ENCODE assay signal across 8 cellular contexts in genomic region chr10:110893559-110894179, GRCh38. TPM values are rescaled to one million over a fixed set of nuclear protein-coding genes. Genes with fewer than 3 reads are reported as not detected.
A peak's percentile ranks its signal among the peaks of the same experiment; 100 is the strongest.
DNase-seq lines count a peak whose midpoint lies in the region; ATAC-seq and TF ChIP-seq lines count a peak whose summit lies in the region.

No MANE protein-coding gene starts in this region.

- peak; percentile 88 to 90 for TF ChIP-seq RAD21 in liver (IDR thresholded peaks at IDR 0.05)

- WGBS in liver: 32% methylated on average over 4 of the region's 4 CpGs
- 12 to 13% methylated on average over 4 of the region's 4 CpGs for WGBS in aorta, 2 donors

- H3K9ac ChIP-seq in liver (ENCODE audit: low read depth in 1 of 2, low read length in 2 of 2): no peak overlapping the region

- H3K4me1 ChIP-seq in liver (ENCODE audit: control insufficient read depth in 4 of 4, insufficient read depth in 4 of 4, low read length in 3 of 4): peaks cover 0 to 12% (median 6%) of the 10 kb centered on the region in 4 donors
- no peaks in the 10 kb centered on the region for H3K4me1 ChIP-seq in aorta (ENCODE audit: control insufficient read depth in 1 of 2, insufficient read depth in 2 of 2, low read length in 2 of 2)

- TF ChIP-seq CTCF in GM12872 (IDR thresholded peaks at IDR 0.05; ENCODE audit: insufficient read depth, low read depth, low read length) (peak; percentile 42; the same call in 2 of the 3 replicates), liver (IDR thresholded peaks at IDR 0.05; ENCODE audit: low read depth, low read length, missing input control) (peak; percentile 61)

- H3K27me3 ChIP-seq in liver (ENCODE audit: control insufficient read depth in 4 of 4, insufficient read depth in 4 of 4, low read length in 3 of 4) (no peaks in the 10 kb centered on the region), aorta (ENCODE audit: control insufficient read depth in 1 of 2, insufficient read depth in 2 of 2, low read length in 1 of 2) (no peaks in the 10 kb centered on the region)

- intact Hi-C loops in aorta (cut with DNase I): loop anchor here (2.0 to 10.0 kb wide), 5 partner anchors 89 to 289 kb away; no protein-coding TSS in a partner anchor

- peak; percentile 30 for DNase-seq in AG08396 (ENCODE audit: low spot score)
- DNase-seq in NCI-H82 (lab: John Stamatoyannopoulos, UW): peak; percentile 61
- peak; percentile 54 for DNase-seq in central memory CD4-positive, alpha-beta T cell
- DNase-seq in aorta: no peak
- DNase-seq in HuH-7 (ENCODE audit: low spot score): no peak

- H3K9me3 ChIP-seq in liver (ENCODE audit: control insufficient read depth in 4 of 4, low read length in 3 of 4): no peaks in the 10 kb centered on the region
- no peaks in the 10 kb centered on the region for H3K9me3 ChIP-seq in aorta (ENCODE audit: control insufficient read depth, low read length)

- H3K27ac ChIP-seq in liver (ENCODE audit: low read depth in 1 of 2, low read length in 2 of 2) (no peak overlapping the region), aorta (ENCODE audit: low read depth in 1 of 2, low read length in 2 of 2) (no peak overlapping the region)

- ATAC-seq in HG02981 (IDR thresholded peaks at IDR 0.05; ENCODE audit: unreplicated experiment) (peak; percentile 81), aorta (ENCODE audit: low FRiP score) (peak; percentile 84)

- H3K4me3 ChIP-seq in liver (ENCODE audit: low read depth in 1 of 3, low read length in 3 of 3) (no peak overlapping the region), aorta (ENCODE audit: low read length in 2 of 2) (no peak overlapping the region)

- H3K36me3 ChIP-seq in liver (ENCODE audit: control insufficient read depth in 4 of 4, insufficient read depth in 3 of 4, low read depth in 1 of 4, low read length in 3 of 4) (peaks cover 0 to 40% (median 20%) of the 10 kb centered on the region in 4 donors), aorta (ENCODE audit: control insufficient read depth in 1 of 2, insufficient read depth in 2 of 2, low read length in 1 of 2) (peaks cover 0 to 3% of the 10 kb centered on the region in 2 donors)

TF ChIP-seq in liver, 16 proteins besides CTCF, POLR2A, EP300 and RAD21:
- TF ChIP-seq YY1 (IDR thresholded peaks at IDR 0.05): peak; percentile 18
- TF ChIP-seq ZBTB33 (IDR thresholded peaks at IDR 0.05): no peak
- TF ChIP-seq HNF4G (IDR thresholded peaks at IDR 0.05): no peak
- TF ChIP-seq MAX (IDR thresholded peaks at IDR 0.05): no peak
- TF ChIP-seq FOXA1 (IDR thresholded peaks at IDR 0.05): no peak
- TF ChIP-seq EGR1 (IDR thresholded peaks at IDR 0.05; ENCODE audit: low read depth in 2 of 2): no peak
- TF ChIP-seq HNF4A (conservative IDR thresholded peaks at IDR 0.05): peak in 1 of 2 donors; percentile 15
- TF ChIP-seq TAF1 (conservative IDR thresholded peaks at IDR 0.05): no peak
- no peak for TF ChIP-seq ATF3 (IDR thresholded peaks at IDR 0.05)

RNA-seq across cellular contexts. Expression of gene PDCD4, which starts 21.9 kb away (rescaled TPM):
- 10 to 100 TPM; 25.9 to 94.4 TPM for total RNA-seq in liver
- 10 to 100 TPM; 14.7 to 24.3 TPM for polyA plus RNA-seq in liver
- total RNA-seq in aorta: 100 to 1,000 TPM in 1 of 2 donors, 10 to 100 TPM in 1; 67.5 to 124 TPM
- polyA plus RNA-seq in aorta: 10 to 100 TPM; 46.6 to 89.7 TPM

RNA-seq across cellular contexts. Expression of gene BBIP1, which starts 25.3 kb away (rescaled TPM):
- total RNA-seq in liver (10 to 100 TPM; 10.4 to 11.0 TPM), aorta (10 to 100 TPM; 35.3 to 36.2 TPM)
- polyA plus RNA-seq in liver (10 to 100 TPM; 11.3 to 15.8 TPM), aorta (10 to 100 TPM; 30.4 to 38.6 TPM)

RNA-seq across cellular contexts. Expression of gene SHOC2, which starts 25.7 kb away (rescaled TPM):
- total RNA-seq in liver: 10 to 100 TPM; 23.2 to 33.7 TPM
- 10 to 100 TPM in 1 of 2 donors, 1 to 10 TPM in 1; 7.8 to 12.7 TPM for polyA plus RNA-seq in liver
- 10 to 100 TPM; 62.5 to 68.4 TPM for total RNA-seq in aorta
- 10 to 100 TPM; 17.6 to 33.1 TPM for polyA plus RNA-seq in aorta

Comparison
In these comparisons a context has a peak if more than half of its experiments do, and no peak if none do; other contexts are left out.
1. DNase-seq: peak in AG08396 (single experiment), NCI-H82 (single experiment) and central memory CD4-positive, alpha-beta T cell (single experiment); none in aorta (0 of 2) and HuH-7 (single experiment).